In genomic region chr7:107232568-107233090, GRCh38 we compare ENCODE assay signal across 1 cellular context.
TF ChIP-seq lines count a peak whose summit lies in the region.

No MANE protein-coding gene starts in this region.

TF ChIP-seq in GM23338, 12 proteins besides CTCF, POLR2A, EP300 and RAD21 (continued from another document):
- TF ChIP-seq, protein P1, sequence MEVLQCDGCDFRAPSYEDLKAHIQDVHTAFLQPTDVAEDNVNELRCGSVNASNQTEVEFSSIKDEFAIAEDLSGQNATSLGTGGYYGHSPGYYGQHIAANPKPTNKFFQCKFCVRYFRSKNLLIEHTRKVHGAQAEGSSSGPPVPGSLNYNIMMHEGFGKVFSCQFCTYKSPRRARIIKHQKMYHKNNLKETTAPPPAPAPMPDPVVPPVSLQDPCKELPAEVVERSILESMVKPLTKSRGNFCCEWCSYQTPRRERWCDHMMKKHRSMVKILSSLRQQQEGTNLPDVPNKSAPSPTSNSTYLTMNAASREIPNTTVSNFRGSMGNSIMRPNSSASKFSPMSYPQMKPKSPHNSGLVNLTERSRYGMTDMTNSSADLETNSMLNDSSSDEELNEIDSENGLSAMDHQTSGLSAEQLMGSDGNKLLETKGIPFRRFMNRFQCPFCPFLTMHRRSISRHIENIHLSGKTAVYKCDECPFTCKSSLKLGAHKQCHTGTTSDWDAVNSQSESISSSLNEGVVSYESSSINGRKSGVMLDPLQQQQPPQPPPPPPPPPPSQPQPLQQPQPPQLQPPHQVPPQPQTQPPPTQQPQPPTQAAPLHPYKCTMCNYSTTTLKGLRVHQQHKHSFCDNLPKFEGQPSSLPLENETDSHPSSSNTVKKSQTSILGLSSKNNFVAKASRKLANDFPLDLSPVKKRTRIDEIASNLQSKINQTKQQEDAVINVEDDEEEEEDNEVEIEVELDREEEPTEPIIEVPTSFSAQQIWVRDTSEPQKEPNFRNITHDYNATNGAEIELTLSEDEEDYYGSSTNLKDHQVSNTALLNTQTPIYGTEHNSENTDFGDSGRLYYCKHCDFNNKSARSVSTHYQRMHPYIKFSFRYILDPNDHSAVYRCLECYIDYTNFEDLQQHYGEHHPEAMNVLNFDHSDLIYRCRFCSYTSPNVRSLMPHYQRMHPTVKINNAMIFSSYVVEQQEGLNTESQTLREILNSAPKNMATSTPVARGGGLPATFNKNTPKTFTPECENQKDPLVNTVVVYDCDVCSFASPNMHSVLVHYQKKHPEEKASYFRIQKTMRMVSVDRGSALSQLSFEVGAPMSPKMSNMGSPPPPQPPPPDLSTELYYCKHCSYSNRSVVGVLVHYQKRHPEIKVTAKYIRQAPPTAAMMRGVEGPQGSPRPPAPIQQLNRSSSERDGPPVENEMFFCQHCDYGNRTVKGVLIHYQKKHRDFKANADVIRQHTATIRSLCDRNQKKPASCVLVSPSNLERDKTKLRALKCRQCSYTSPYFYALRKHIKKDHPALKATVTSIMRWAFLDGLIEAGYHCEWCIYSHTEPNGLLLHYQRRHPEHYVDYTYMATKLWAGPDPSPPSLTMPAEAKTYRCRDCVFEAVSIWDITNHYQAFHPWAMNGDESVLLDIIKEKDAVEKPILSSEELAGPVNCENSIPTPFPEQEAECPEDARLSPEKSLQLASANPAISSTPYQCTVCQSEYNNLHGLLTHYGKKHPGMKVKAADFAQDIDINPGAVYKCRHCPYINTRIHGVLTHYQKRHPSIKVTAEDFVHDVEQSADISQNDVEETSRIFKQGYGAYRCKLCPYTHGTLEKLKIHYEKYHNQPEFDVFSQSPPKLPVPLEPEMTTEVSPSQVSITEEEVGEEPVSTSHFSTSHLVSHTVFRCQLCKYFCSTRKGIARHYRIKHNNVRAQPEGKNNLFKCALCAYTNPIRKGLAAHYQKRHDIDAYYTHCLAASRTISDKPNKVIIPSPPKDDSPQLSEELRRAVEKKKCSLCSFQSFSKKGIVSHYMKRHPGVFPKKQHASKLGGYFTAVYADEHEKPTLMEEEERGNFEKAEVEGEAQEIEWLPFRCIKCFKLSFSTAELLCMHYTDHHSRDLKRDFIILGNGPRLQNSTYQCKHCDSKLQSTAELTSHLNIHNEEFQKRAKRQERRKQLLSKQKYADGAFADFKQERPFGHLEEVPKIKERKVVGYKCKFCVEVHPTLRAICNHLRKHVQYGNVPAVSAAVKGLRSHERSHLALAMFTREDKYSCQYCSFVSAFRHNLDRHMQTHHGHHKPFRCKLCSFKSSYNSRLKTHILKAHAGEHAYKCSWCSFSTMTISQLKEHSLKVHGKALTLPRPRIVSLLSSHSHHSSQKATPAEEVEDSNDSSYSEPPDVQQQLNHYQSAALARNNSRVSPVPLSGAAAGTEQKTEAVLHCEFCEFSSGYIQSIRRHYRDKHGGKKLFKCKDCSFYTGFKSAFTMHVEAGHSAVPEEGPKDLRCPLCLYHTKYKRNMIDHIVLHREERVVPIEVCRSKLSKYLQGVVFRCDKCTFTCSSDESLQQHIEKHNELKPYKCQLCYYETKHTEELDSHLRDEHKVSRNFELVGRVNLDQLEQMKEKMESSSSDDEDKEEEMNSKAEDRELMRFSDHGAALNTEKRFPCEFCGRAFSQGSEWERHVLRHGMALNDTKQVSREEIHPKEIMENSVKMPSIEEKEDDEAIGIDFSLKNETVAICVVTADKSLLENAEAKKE (CRISPR knock-in tag; IDR thresholded peaks at IDR 0.05): no peak
- no peak for TF ChIP-seq NANOG (IDR thresholded peaks at IDR 0.05; ENCODE audit: borderline replicate concordance)
TF ChIP-seq in GM23338: peak in this region for 0.
